2 cellular contexts compared by ENCODE assay signal in genomic region chr12:121328620-121329019, GRCh38.
TF ChIP-seq lines count a peak whose summit lies in the region.

No MANE protein-coding gene starts in this region.

TF ChIP-seq in HepG2, 621 proteins besides CTCF, POLR2A, EP300 and RAD21:
- no peak for TF ChIP-seq GABPB1 (CRISPR knock-in tag; IDR thresholded peaks at IDR 0.05)
- TF ChIP-seq ZNF629 (CRISPR knock-in tag; conservative IDR thresholded peaks at IDR 0.05), result peak; percentile 89

TF ChIP-seq in GM12878, 131 proteins besides CTCF, POLR2A, EP300 and RAD21:
- TF ChIP-seq POLR2AphosphoS2 (IDR thresholded peaks at IDR 0.05; ENCODE audit: low read depth, low read length), result no peak
- no peak for TF ChIP-seq GABPA (IDR thresholded peaks at IDR 0.05; ENCODE audit: low read depth)
- TF ChIP-seq ELK1 (IDR thresholded peaks at IDR 0.05; ENCODE audit: low read depth, low read length), result no peak
- no peak for TF ChIP-seq NR2F1 (conservative IDR thresholded peaks at IDR 0.05)
- TF ChIP-seq IRF5 (IDR thresholded peaks at IDR 0.05; ENCODE audit: borderline replicate concordance), result no peak
- no peak for TF ChIP-seq KAT2A (conservative IDR thresholded peaks at IDR 0.05; ENCODE audit: control insufficient read depth, low read depth, low read length)
- no peak for TF ChIP-seq HSF1 (IDR thresholded peaks at IDR 0.05; ENCODE audit: low read depth, low read length)
- TF ChIP-seq RB1 (IDR thresholded peaks at IDR 0.05; ENCODE audit: borderline replicate concordance), result no peak
- TF ChIP-seq MEF2B (IDR thresholded peaks at IDR 0.05; ENCODE audit: partially characterized antibody, poor library complexity, severe bottlenecking), result no peak
- TF ChIP-seq SP1 (IDR thresholded peaks at IDR 0.05; ENCODE audit: low read depth, low read length), result no peak
- TF ChIP-seq REST (IDR thresholded peaks at IDR 0.05; ENCODE audit: low read depth, low read length), result no peak
- TF ChIP-seq TAF1 (IDR thresholded peaks at IDR 0.05; ENCODE audit: borderline replicate concordance, low read depth, low read length), result no peak
- TF ChIP-seq ZNF274 (IDR thresholded peaks at IDR 0.05; ENCODE audit: insufficient read depth, insufficient read length), result no peak
